Comparison of ENCODE assay signal across 8 cellular contexts in the genomic region with DNA sequence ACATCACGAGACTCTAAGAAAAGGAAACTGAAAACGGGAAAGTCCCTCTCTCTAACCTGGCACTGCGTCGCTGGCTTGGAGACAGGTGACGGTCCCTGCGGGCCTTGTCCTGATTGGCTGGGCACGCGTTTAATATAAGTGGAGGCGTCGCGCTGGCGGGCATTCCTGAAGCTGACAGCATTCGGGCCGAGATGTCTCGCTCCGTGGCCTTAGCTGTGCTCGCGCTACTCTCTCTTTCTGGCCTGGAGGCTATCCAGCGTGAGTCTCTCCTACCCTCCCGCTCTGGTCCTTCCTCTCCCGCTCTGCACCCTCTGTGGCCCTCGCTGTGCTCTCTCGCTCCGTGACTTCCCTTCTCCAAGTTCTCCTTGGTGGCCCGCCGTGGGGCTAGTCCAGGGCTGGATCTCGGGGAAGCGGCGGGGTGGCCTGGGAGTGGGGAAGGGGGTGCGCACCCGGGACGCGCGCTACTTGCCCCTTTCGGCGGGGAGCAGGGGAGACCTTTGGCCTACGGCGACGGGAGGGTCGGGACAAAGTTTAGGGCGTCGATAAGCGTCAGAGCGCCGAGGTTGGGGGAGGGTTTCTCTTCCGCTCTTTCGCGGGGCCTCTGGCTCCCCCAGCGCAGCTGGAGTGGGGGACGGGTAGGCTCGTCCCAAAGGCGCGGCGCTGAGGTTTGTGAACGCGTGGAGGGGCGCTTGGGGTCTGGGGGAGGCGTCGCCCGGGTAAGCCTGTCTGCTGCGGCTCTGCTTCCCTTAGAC. TPM values are rescaled to one million over a fixed set of nuclear protein-coding genes. Genes with fewer than 3 reads are reported as not detected.
A peak's percentile ranks its signal among the peaks of the same experiment; 100 is the strongest.
DNase-seq lines count a peak whose midpoint lies in the region; TF ChIP-seq lines count a peak whose summit lies in the region.

A gene (plus strand): TSS at position 162 of the 752 bp plus-strand sequence. CDS start 30 bp downstream, at position 192.

- peaks cover 39% of the 10 kb centered on the region for H3K4me1 Mint-ChIP-seq in HFFc6 (ENCODE audit: low read depth)
- peaks cover 47% of the 10 kb centered on the region for H3K4me1 Mint-ChIP-seq in activated naive CD4-positive, alpha-beta T cell treated with anti-CD3 and anti-CD28 coated beads, Interleukin-2, amount 10 ng/mL, durations not matched to agents 7 days and 5 days

- TF ChIP-seq POLR2A in NB4 (IDR thresholded peaks at IDR 0.05; ENCODE audit: extremely low read depth, insufficient read length) (peak; percentile 100), suprapubic skin (IDR thresholded peaks at IDR 0.05) (peak; percentile 96 to 99)

- H3K9me3 ChIP-seq in SK-N-MC (ENCODE audit: low read depth, low read length) (no peaks in the 10 kb centered on the region), suprapubic skin (no peaks in the 10 kb centered on the region)

- peak within 1 kb of the TSS; percentile 95 for H3K4me3 ChIP-seq in NB4 (ENCODE audit: low read depth, low read length)
- H3K4me3 ChIP-seq in SK-N-MC: peak within 1 kb of the TSS; percentile 95
- H3K4me3 ChIP-seq in suprapubic skin: peak within 1 kb of the TSS; percentile 92

- WGBS in suprapubic skin: 2% methylated on average over 11 of the region's 61 CpGs

- peak; percentile 75 for DNase-seq in GM04503 (ENCODE audit: low read depth)
- DNase-seq in HFFc6: peak; percentile 97
- DNase-seq in NB4 (ENCODE audit: low read depth): peak; percentile 95
- peak; percentile 92 for DNase-seq in SK-N-MC (ENCODE audit: low read depth, low spot score)
- DNase-seq in activated naive CD4-positive, alpha-beta T cell treated with anti-CD3 and anti-CD28 coated beads, Interleukin-2, amount 10 ng/mL, durations not matched to agents 7 days and 5 days: peak; percentile 95
- DNase-seq in germinal center (ENCODE audit: low spot score): peak; percentile 94
- peak; percentile 56 to 98 (median 91) for DNase-seq in nucleus accumbens (lab: John Stamatoyannopoulos, UW)
- DNase-seq in suprapubic skin (ENCODE audit: low spot score in 2 of 2): peak; percentile 98 to 99

- no peaks in the 10 kb centered on the region for H3K9me3 Mint-ChIP-seq in HFFc6
- H3K9me3 Mint-ChIP-seq in activated naive CD4-positive, alpha-beta T cell treated with anti-CD3 and anti-CD28 coated beads, Interleukin-2, amount 10 ng/mL, durations not matched to agents 7 days and 5 days: no peaks in the 10 kb centered on the region

- no peak for TF ChIP-seq EP300 in suprapubic skin (IDR thresholded peaks at IDR 0.05)

- CTCF ChIA-PET in activated naive CD4-positive, alpha-beta T cell treated with anti-CD3 and anti-CD28 coated beads, Interleukin-2, amount 10 ng/mL, durations not matched to agents 7 days and 5 days (lab: Charles Lee): interaction anchor here (0.5 to 13.2 kb wide), 14 partner anchors 10 to 136 kb away, joined by 3 to 282 read pairs (median 4); a partner anchor contains a TSS

- H3K4me3 Mint-ChIP-seq in HFFc6: peak within 1 kb of the TSS; percentile 99
- H3K4me3 Mint-ChIP-seq in activated naive CD4-positive, alpha-beta T cell treated with anti-CD3 and anti-CD28 coated beads, Interleukin-2, amount 10 ng/mL, durations not matched to agents 7 days and 5 days: peak within 1 kb of the TSS; percentile 99

- H3K27ac ChIP-seq in SK-N-MC (peak within 1 kb of the TSS; percentile 80), suprapubic skin (peak within 1 kb of the TSS; percentile 99)

- peaks cover 44% of the 10 kb centered on the region for H3K4me1 ChIP-seq in suprapubic skin

- peak within 1 kb of the TSS; percentile 91 for H3K9ac ChIP-seq in SK-N-MC (ENCODE audit: insufficient read length)

- no peak for TF ChIP-seq CTCF in HFFc6 (IDR thresholded peaks at IDR 0.05)
- TF ChIP-seq CTCF in NB4 (IDR thresholded peaks at IDR 0.05; ENCODE audit: low read depth, low read length): no peak
- no peak for TF ChIP-seq CTCF in suprapubic skin (IDR thresholded peaks at IDR 0.05)

- no peaks in the 10 kb centered on the region for H3K27me3 ChIP-seq in suprapubic skin

- H3K27ac Mint-ChIP-seq in HFFc6: peak within 1 kb of the TSS; percentile 97
- H3K27ac Mint-ChIP-seq in activated naive CD4-positive, alpha-beta T cell treated with anti-CD3 and anti-CD28 coated beads, Interleukin-2, amount 10 ng/mL, durations not matched to agents 7 days and 5 days: peak within 1 kb of the TSS; percentile 100

- H3K27me3 Mint-ChIP-seq in HFFc6 (ENCODE audit: insufficient read depth): peaks cover 8% of the 10 kb centered on the region; the same call in 1 of the 2 replicates
- H3K27me3 Mint-ChIP-seq in activated naive CD4-positive, alpha-beta T cell treated with anti-CD3 and anti-CD28 coated beads, Interleukin-2, amount 10 ng/mL, durations not matched to agents 7 days and 5 days: peaks cover 18% of the 10 kb centered on the region

- H3K36me3 ChIP-seq in SK-N-MC (ENCODE audit: insufficient read depth, low read length): peaks cover 19% of the 10 kb centered on the region
- peaks cover 17% of the 10 kb centered on the region for H3K36me3 ChIP-seq in suprapubic skin

- H3K36me3 Mint-ChIP-seq in HFFc6 (ENCODE audit: low read depth): peaks cover 32% of the 10 kb centered on the region
- peaks cover 73% of the 10 kb centered on the region for H3K36me3 Mint-ChIP-seq in activated naive CD4-positive, alpha-beta T cell treated with anti-CD3 and anti-CD28 coated beads, Interleukin-2, amount 10 ng/mL, durations not matched to agents 7 days and 5 days

RNA-seq across cellular contexts. Expression of the gene that starts here (rescaled TPM):
- 1,000 to 10,000 TPM in 1 of 6 experiments, 100 to 1,000 TPM in 5; 811 to 1,058 (median 898) TPM for total RNA-seq in HFFc6 (2021; fragmentation: NEBNext Ultra II Directional; extraction: Animal tissue kit (Norgen Biotek cat#: 25700))
- 1,000 to 10,000 TPM; 3,609 to 4,918 (median 4,073) TPM for total RNA-seq in suprapubic skin

Comparison
In these comparisons a context has a peak if more than half of its experiments do, and no peak if none do; other contexts are left out.
1. Peak in every context shown above with its lines: DNase-seq, H3K4me3 ChIP-seq and H3K27ac ChIP-seq.